ENCODE assay signal across 23 cellular contexts in the genomic region with DNA sequence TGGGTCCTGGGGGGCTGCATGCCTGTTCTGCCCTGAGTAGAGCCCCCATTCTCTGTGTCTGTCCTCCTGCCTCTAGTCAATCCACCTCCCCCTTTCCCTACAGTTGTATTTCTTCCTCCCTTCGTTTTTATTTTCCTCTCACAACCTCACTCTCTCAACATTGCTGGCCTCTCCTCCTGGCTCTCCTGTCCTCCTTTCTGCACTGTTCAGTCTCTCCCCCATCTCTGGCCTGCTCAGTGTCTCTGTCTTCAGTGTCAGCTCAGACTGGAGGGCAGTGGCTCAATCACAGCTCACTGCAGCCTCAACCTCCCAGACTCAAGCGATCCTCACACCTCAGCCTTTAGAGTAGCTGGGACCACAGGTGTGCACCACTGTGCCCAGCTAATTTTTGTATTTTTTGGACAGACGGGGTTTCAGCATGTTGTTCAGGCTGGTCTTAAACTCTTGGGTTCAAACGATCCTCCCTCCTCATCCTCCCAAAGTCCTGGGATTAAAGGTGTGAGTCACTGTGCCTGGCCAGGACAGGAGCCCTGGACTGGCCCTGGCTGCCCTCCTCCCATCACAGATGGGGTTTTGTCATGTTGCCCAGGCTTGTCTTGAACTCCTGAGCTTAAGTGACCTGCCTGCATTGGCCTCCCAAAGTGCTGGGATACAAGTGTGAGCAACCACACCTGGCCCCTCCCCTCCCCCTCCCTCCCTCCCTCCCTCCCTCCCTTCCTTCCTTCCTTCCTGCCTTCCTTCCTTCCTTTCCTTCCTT. TPM values are rescaled to one million over a fixed set of nuclear protein-coding genes. Genes with fewer than 3 reads are reported as not detected.
DNase-seq lines count a peak whose midpoint lies in the region; ATAC-seq, FAIRE-seq and TF ChIP-seq lines count a peak whose summit lies in the region.
"Had no signal": no experiment of that assay in that cellular context is flagged by ENCODE, and none has a peak within 500 bp of the region (broad histone marks: within the 10 kb centered on the region; RNA-seq: fewer than 3 reads in every experiment).

No MANE protein-coding gene starts in this region.

- TF ChIP-seq RAD21 in A549 (conservative IDR thresholded peaks at IDR 0.05 in 1 of 2, IDR thresholded peaks at IDR 0.05 in 1 of 2) (no peak), K562 (CRISPR knock-in tag; conservative IDR thresholded peaks at IDR 0.05 in 1 of 2, IDR thresholded peaks at IDR 0.05 in 1 of 2) (no peak)

- peaks cover 40% of the 10 kb centered on the region for H4K20me1 ChIP-seq in PC-9 (ENCODE audit: insufficient read depth)
- H4K20me1 ChIP-seq in K562 (replicated peaks; ENCODE audit: control insufficient read depth, insufficient read depth, low read length) = no peaks in the 10 kb centered on the region
- H4K20me1 ChIP-seq: BLaER1 had no signal

- peaks cover 94% of the 10 kb centered on the region for H3F3A ChIP-seq in PC-9 (ENCODE audit: insufficient read depth, low read depth)

- WGBS in A549 (ENCODE audit: missing lambda C conversion rate) = 58% methylated on average over 4 of the region's 4 CpGs
- 17% methylated on average over 4 of the region's 4 CpGs for WGBS in K562 (ENCODE audit: insufficient coverage, low coverage, missing lambda C conversion rate)

- no peak for DNase-seq in A549 (ENCODE audit: low read depth in 1 of 2, low spot score in 1 of 2)
- DNase-seq in PC-9 = peak in 1 of 2 experiments; percentile 37
- no peak for DNase-seq in K562 (ENCODE audit: extremely low read depth in 1 of 4, low spot score in 3 of 4)
- no peak for DNase-seq in memory B cell (ENCODE audit: low spot score in 2 of 2)
- no peak for DNase-seq in NOMO-1 treated with DMSO at 0.1 percent for 48 hours (lab: John Stamatoyannopoulos, UW; ENCODE audit: unreplicated experiment)
- DNase-seq in SHP77 treated with DMSO at 0.1 percent for 48 hours (lab: John Stamatoyannopoulos, UW) = no peak
- DNase-seq in CD4-positive, alpha-beta T cell = no peak
- DNase-seq: CD8-positive, alpha-beta memory T cell; GOT3; KBM-7; NCI-H1417 treated with DMSO at 0.1 percent for 48 hours; NCI-H187 treated with DMSO at 0.1 percent for 48 hours; NCI-H226; NCI-H526; SHP77 had no signal

- ATAC-seq in A549 = 0 out of 6 replicates have a peak, but pooled peaks of 1 of the 2 experiments have one; percentile 0
- ATAC-seq in K562 = no peak
- no peak for ATAC-seq in memory B cell (ENCODE audit: low read depth)
- ATAC-seq in HG02884 (IDR thresholded peaks at IDR 0.05; ENCODE audit: unreplicated experiment) = no peak
- ATAC-seq in CD4-positive, alpha-beta T cell (ENCODE audit: poor library complexity) = no peak
- ATAC-seq: Panc1, SK-N-SH treated with all-trans-retinoic acid at 6 μM for 48 hours had no signal

- FAIRE-seq in A549 (lab: Jason Lieb, UNC) = no peak
- FAIRE-seq in K562 (lab: Jason Lieb, UNC) = no peak
- FAIRE-seq: A204.1, D721Med, GM12891, GM18507 had no signal

- H3K27me3 ChIP-seq in PC-9 (ENCODE audit: insufficient read depth, low read depth) (no peaks in the 10 kb centered on the region), K562 (ENCODE audit: control insufficient read depth in 2 of 2, insufficient read depth in 2 of 2, low read length in 2 of 2) (no peaks in the 10 kb centered on the region)
- H3K27me3 ChIP-seq in CD4-positive, alpha-beta T cell (ENCODE audit: control insufficient read depth, insufficient read depth, low read length) = peaks cover 10% of the 10 kb centered on the region
- H3K27me3 ChIP-seq: BLaER1 had no signal

- H3K36me3 Mint-ChIP-seq in memory B cell = no peaks in the 10 kb centered on the region
- no peaks in the 10 kb centered on the region for H3K36me3 Mint-ChIP-seq in CD4-positive, alpha-beta T cell (ENCODE audit: low read depth)
- H3K36me3 Mint-ChIP-seq: CD8-positive, alpha-beta memory T cell had no signal

- CTCF ChIA-PET in A549 (lab: Yijun Ruan, JAX) = interaction anchor here (0.6 to 14.6 kb wide), 8 partner anchors 8 to 173 kb away, joined by 3 to 390 read pairs (median 4); no protein-coding TSS in a partner anchor
- CTCF ChIA-PET in PC-9 (lab: Charles Lee) = interaction anchor here (0.8 kb wide), 1 partner anchor 62 kb away, joined by 25 read pairs; no protein-coding TSS in a partner anchor
- CTCF ChIA-PET in K562 (lab: Yijun Ruan, JAX; ENCODE audit: low intra/inter-chr PET ratio) = no interaction called here
- CTCF ChIA-PET in CD4-positive, alpha-beta T cell (lab: Charles Lee) = no interaction called here

- H3K79me2 ChIP-seq in PC-9 (ENCODE audit: low read depth) (peaks cover 45% of the 10 kb centered on the region), K562 (ENCODE audit: control insufficient read depth, insufficient read depth, low read length) (no peaks in the 10 kb centered on the region; the same call in 2 of the 3 replicates)

- no peak overlapping the region for H3K9ac ChIP-seq in K562 (ENCODE audit: insufficient read depth in 1 of 2, low read depth in 2 of 2, low read length in 2 of 2)
- H3K9ac ChIP-seq: BLaER1 had no signal

- H3K4me1 ChIP-seq in A549 = peaks cover 98% of the 10 kb centered on the region
- peaks cover 84% of the 10 kb centered on the region for H3K4me1 ChIP-seq in PC-9 (replicated peaks; ENCODE audit: insufficient read depth)
- peaks cover 6 to 7% of the 10 kb centered on the region in 2 experiments for H3K4me1 ChIP-seq in K562 (replicated peaks in 1 of 2; ENCODE audit: control insufficient read depth in 2 of 2, insufficient read depth in 2 of 2, low read length in 2 of 2)
- H3K4me1 ChIP-seq: BLaER1 had no signal

- peaks cover 36% of the 10 kb centered on the region for H3K36me3 ChIP-seq in PC-9 (ENCODE audit: low read depth)
- H3K36me3 ChIP-seq in K562 (ENCODE audit: control insufficient read depth, insufficient read depth, low read length) = no peaks in the 10 kb centered on the region
- H3K36me3 ChIP-seq: BLaER1 had no signal

- H2AFZ ChIP-seq in PC-9 (no peak overlapping the region), K562 (ENCODE audit: low read depth, low read length) (no peak overlapping the region)

- no peaks in the 10 kb centered on the region for H3K4me1 Mint-ChIP-seq in memory B cell
- H3K4me1 Mint-ChIP-seq in CD4-positive, alpha-beta T cell (ENCODE audit: low read depth) = no peaks in the 10 kb centered on the region
- H3K4me1 Mint-ChIP-seq: CD8-positive, alpha-beta memory T cell had no signal

- intact Hi-C loops in PC-9 (cut with micrococcal nuclease; ENCODE audit: unreplicated experiment) = loop anchor here (1.0 to 10.0 kb wide), 2 partner anchors 14 to 177 kb away; no protein-coding TSS in a partner anchor
- intact Hi-C loops in K562 (cut with micrococcal nuclease) = no loop called here
- intact Hi-C loops in CD4-positive, alpha-beta T cell (cut with DNase I, micrococcal nuclease) = no loop called here

- peak overlapping the region; percentile 51 for H3K27ac Mint-ChIP-seq in memory B cell
- H3K27ac Mint-ChIP-seq in CD4-positive, alpha-beta T cell = no peak overlapping the region
- H3K27ac Mint-ChIP-seq: CD8-positive, alpha-beta memory T cell had no signal

- H3K27ac ChIP-seq in A549 (peak overlapping the region; percentile 83 to 90), PC-9 (peak overlapping the region; percentile 56), K562 (ENCODE audit: extremely low read depth, low read depth, low read length) (no peak overlapping the region)
- no peak overlapping the region for H3K27ac ChIP-seq in CD4-positive, alpha-beta T cell (ENCODE audit: low read depth, low read length)
- H3K27ac ChIP-seq: BLaER1 had no signal

- no TSS peak for BruUV-seq in PC-9 (replicated peaks; lab: Mats Ljungman, UMichigan)
- BruUV-seq in K562 (replicated peaks; lab: Mats Ljungman, UMichigan) = no TSS peak

- H3K9me3 ChIP-seq in A549 (no peaks in the 10 kb centered on the region), PC-9 (ENCODE audit: insufficient read depth, low read depth) (no peaks in the 10 kb centered on the region), K562 (replicated peaks; ENCODE audit: control insufficient read depth, insufficient read depth, low read depth, low read length) (no peaks in the 10 kb centered on the region)
- H3K9me3 ChIP-seq in CD4-positive, alpha-beta T cell (ENCODE audit: control insufficient read depth, low read length) = no peaks in the 10 kb centered on the region
- H3K9me3 ChIP-seq: BLaER1 had no signal

- no peak for TF ChIP-seq CTCF in A549 (IDR thresholded peaks at IDR 0.05)
- TF ChIP-seq CTCF in PC-9 (conservative IDR thresholded peaks at IDR 0.05) = no peak
- no peak for TF ChIP-seq CTCF in K562 (IDR thresholded peaks at IDR 0.05 in 2 of 3, conservative IDR thresholded peaks at IDR 0.05 in 1 of 3; ENCODE audit: insufficient read depth in 2 of 3, low read depth in 1 of 3, low read length in 3 of 3)
- TF ChIP-seq CTCF in CD4-positive, alpha-beta T cell (IDR thresholded peaks at IDR 0.05) = no peak

- TF ChIP-seq POLR2A in A549 (IDR thresholded peaks at IDR 0.05; ENCODE audit: low read length) = no peak
- no peak for TF ChIP-seq POLR2A in K562 (conservative IDR thresholded peaks at IDR 0.05)

- H3K9me3 Mint-ChIP-seq in memory B cell = no peaks in the 10 kb centered on the region
- no peaks in the 10 kb centered on the region for H3K9me3 Mint-ChIP-seq in CD4-positive, alpha-beta T cell
- H3K9me3 Mint-ChIP-seq: CD8-positive, alpha-beta memory T cell had no signal

- H3K4me3 ChIP-seq in A549 = no peak overlapping the region
- H3K4me3 ChIP-seq in PC-9 = no peak overlapping the region
- H3K4me3 ChIP-seq in K562 = no peak overlapping the region
- H3K4me3 ChIP-seq: BLaER1 had no signal

- H3K4me2 ChIP-seq in A549 (peak overlapping the region; percentile 77), PC-9 (no peak overlapping the region), K562 (ENCODE audit: insufficient read depth, low read length) (no peak overlapping the region)
- H3K4me2 ChIP-seq: BLaER1 had no signal

- H3K9me1 ChIP-seq in K562 (ENCODE audit: control insufficient read depth, insufficient read depth, low read length) = no peaks in the 10 kb centered on the region

- peaks cover 32% of the 10 kb centered on the region for H3K27me3 Mint-ChIP-seq in memory B cell
- H3K27me3 Mint-ChIP-seq in CD4-positive, alpha-beta T cell = peaks cover 55% of the 10 kb centered on the region

- H3K4me3 Mint-ChIP-seq in memory B cell = no peak overlapping the region
- H3K4me3 Mint-ChIP-seq in CD4-positive, alpha-beta T cell = no peak overlapping the region
- H3K4me3 Mint-ChIP-seq: CD8-positive, alpha-beta memory T cell had no signal

- TF ChIP-seq EP300 in A549 (IDR thresholded peaks at IDR 0.05) = no peak
- no peak for TF ChIP-seq EP300 in K562 (IDR thresholded peaks at IDR 0.05; ENCODE audit: low read length)

- H3K9me2 ChIP-seq in PC-9 (ENCODE audit: insufficient read depth) = no peaks in the 10 kb centered on the region

- in situ Hi-C loops in K562 (cut with MboI) = no loop called here

- POLR2A ChIA-PET in A549 (lab: Yijun Ruan, JAX) (interaction anchor here (1.2 kb wide), 1 partner anchor 14 kb away, joined by 3 read pairs; no protein-coding TSS in a partner anchor), PC-9 (lab: Charles Lee; ENCODE audit: unreplicated experiment) (interaction anchor here (0.7 kb wide), 1 partner anchor 118 kb away, joined by 3 read pairs; no protein-coding TSS in a partner anchor), K562 (lab: Yijun Ruan, JAX) (no interaction called here)
- POLR2A ChIA-PET in CD4-positive, alpha-beta T cell (lab: Charles Lee) = no interaction called here

RNA-seq across cellular contexts. Expression of a gene that starts 32.0 kb away (rescaled TPM):
- polyA plus RNA-seq in A549 (2011; rRNA removed) (0.70 and 0.88 TPM in 2 replicates), A549 (2017; fragmentation: RNase III; extraction: RNeasy Plus Mini Kit Qiagen cat#74134 plus additional on column Dnase treatment) (1.0 to 1.9 TPM (median 1.1 TPM) in 3 replicates), K562 (2011; rRNA removed) (not detected in 2 replicates), K562 (2014; fragmentation: Illumina TruSeq; extraction: Trizol) (not detected in 2 replicates), K562 (2014; fragmentation: Nextera tagmentation; extraction: Ambion mirVana) (not detected), K562 (2014; rRNA removed) (not detected in 2 replicates)
- polyA plus RNA-seq in A549 (2012; cell fraction: cytosol; rRNA removed) = 0.97 and 0.98 TPM in 2 replicates
- polyA plus RNA-seq in A549 (2012; cell fraction: nucleus; rRNA removed) = 1.4 TPM in 2 replicates
- 0.88 and 1.6 TPM in 2 replicates for polyA minus RNA-seq in A549 (2011; rRNA and poly(A)+ RNA removed)
- total RNA-seq in PC-9 (2021) (2.6 and 3.7 TPM in 2 replicates), K562 (2014; rRNA removed) (not detected in 2 replicates), K562 (2014; rRNA removed; fragmentation: Illumina TruSeq; extraction: Trizol) (not detected in 2 replicates), K562 (2015; rRNA removed; fragmentation: Illumina TruSeq; extraction: Trizol) (not detected in 2 replicates), K562 (2021) (not detected in 2 replicates)
- total RNA-seq in K562 (2011; cell fraction: chromatin; rRNA removed; ENCODE audit: low replicate concordance) = not detected in 2 replicates
- not detected in 2 replicates for total RNA-seq in K562 (2011; cell fraction: nucleolus; rRNA removed)
- total RNA-seq in K562 (2011; cell fraction: nucleoplasm; rRNA removed) = not detected in 2 replicates
- polyA plus RNA-seq in K562 (2011; cell fraction: cytosol; rRNA removed) = not detected in 2 replicates
- polyA plus RNA-seq in K562 (2011; cell fraction: nucleus; rRNA removed) = not detected in 2 replicates
- not detected in 2 replicates for polyA plus RNA-seq in K562 (2012)
- polyA minus RNA-seq in K562 (2011; rRNA and poly(A)+ RNA removed) = not detected in 2 replicates
- polyA minus RNA-seq in K562 (2011; cell fraction: cytosol; rRNA and poly(A)+ RNA removed) = not detected in 2 replicates
- not detected in 2 replicates for polyA minus RNA-seq in K562 (2011; cell fraction: nucleus; rRNA and poly(A)+ RNA removed)
- total RNA-seq in CD4-positive, alpha-beta T cell = not detected
- total RNA-seq: CD8-positive, alpha-beta memory T cell had no signal
- polyA plus RNA-seq: CD8-positive, alpha-beta memory T cell had no signal

RNA-seq across cellular contexts. Expression of a gene that starts 49.5 kb away (rescaled TPM):
- polyA plus RNA-seq in A549 (2011; rRNA removed) = 0.78 and 1.9 TPM in 2 replicates
- 0.70 and 0.75 TPM in 2 replicates for polyA plus RNA-seq in A549 (2012; cell fraction: cytosol; rRNA removed)
- polyA plus RNA-seq in A549 (2012; cell fraction: nucleus; rRNA removed) = 0.42 and 0.68 TPM in 2 replicates
- 0.21 to 1.4 TPM (median 1.1 TPM) in 3 replicates for polyA plus RNA-seq in A549 (2017; fragmentation: RNase III; extraction: RNeasy Plus Mini Kit Qiagen cat#74134 plus additional on column Dnase treatment)
- polyA minus RNA-seq in A549 (2011; rRNA and poly(A)+ RNA removed) = 0.63 and 1.2 TPM in 2 replicates
- 1.0 TPM in 1 of 2 replicates, not detected in the other for total RNA-seq in PC-9 (2021)
- not detected in 2 replicates for total RNA-seq in K562 (2011; cell fraction: chromatin; rRNA removed; ENCODE audit: low replicate concordance)
- not detected in 2 replicates for total RNA-seq in K562 (2011; cell fraction: nucleolus; rRNA removed)
- not detected in 2 replicates for total RNA-seq in K562 (2011; cell fraction: nucleoplasm; rRNA removed)
- 0.57 and 0.68 TPM in 2 replicates for total RNA-seq in K562 (2014; rRNA removed)
- total RNA-seq in K562 (2014; rRNA removed; fragmentation: Illumina TruSeq; extraction: Trizol) = 0.55 TPM in 1 of 2 replicates, not detected in the other
- total RNA-seq in K562 (2015; rRNA removed; fragmentation: Illumina TruSeq; extraction: Trizol) = 1.7 and 2.6 TPM in 2 replicates
- total RNA-seq in K562 (2021) = 0.47 and 0.75 TPM in 2 replicates
- polyA plus RNA-seq in K562 (2011; rRNA removed) = 0.72 TPM in 1 of 2 replicates, not detected in the other
- 0.90 TPM in 1 of 2 replicates, not detected in the other for polyA plus RNA-seq in K562 (2011; cell fraction: cytosol; rRNA removed)
- polyA plus RNA-seq in K562 (2011; cell fraction: nucleus; rRNA removed) = 0.22 TPM in 1 of 2 replicates, not detected in the other
- 2.2 and 5.4 TPM in 2 replicates for polyA plus RNA-seq in K562 (2012)
- polyA plus RNA-seq in K562 (2014; fragmentation: Illumina TruSeq; extraction: Trizol) = 0.61 and 0.79 TPM in 2 replicates
- under 1 TPM; 0.42 to 0.77 TPM for polyA plus RNA-seq in K562 (2014; fragmentation: Nextera tagmentation; extraction: Ambion mirVana)
- polyA plus RNA-seq in K562 (2014; rRNA removed) = 0.36 TPM in 1 of 2 replicates, not detected in the other
- not detected in 2 replicates for polyA minus RNA-seq in K562 (2011; rRNA and poly(A)+ RNA removed)
- not detected in 2 replicates for polyA minus RNA-seq in K562 (2011; cell fraction: cytosol; rRNA and poly(A)+ RNA removed)
- not detected in 2 replicates for polyA minus RNA-seq in K562 (2011; cell fraction: nucleus; rRNA and poly(A)+ RNA removed)
- not detected for total RNA-seq in CD4-positive, alpha-beta T cell
- total RNA-seq: CD8-positive, alpha-beta memory T cell had no signal
- polyA plus RNA-seq: CD8-positive, alpha-beta memory T cell had no signal

Comparison
In these comparisons a context has a peak if more than half of its experiments do, and no peak if none do; other contexts are left out.
1. H3K27ac ChIP-seq: peak in A549 (2 of 2) and PC-9 (single experiment); none in K562 (single experiment) and CD4-positive, alpha-beta T cell (single experiment).
2. CTCF ChIA-PET loops: an anchor here in A549 (0.6 to 14.6 kb wide) and PC-9 (0.8 kb wide); none called in K562 and CD4-positive, alpha-beta T cell.
3. POLR2A ChIA-PET loops: an anchor here in A549 (1.2 kb wide) and PC-9 (0.7 kb wide); none called in K562 and CD4-positive, alpha-beta T cell.